Comparison of ENCODE assay signal across 24 cellular contexts in the genomic region with DNA sequence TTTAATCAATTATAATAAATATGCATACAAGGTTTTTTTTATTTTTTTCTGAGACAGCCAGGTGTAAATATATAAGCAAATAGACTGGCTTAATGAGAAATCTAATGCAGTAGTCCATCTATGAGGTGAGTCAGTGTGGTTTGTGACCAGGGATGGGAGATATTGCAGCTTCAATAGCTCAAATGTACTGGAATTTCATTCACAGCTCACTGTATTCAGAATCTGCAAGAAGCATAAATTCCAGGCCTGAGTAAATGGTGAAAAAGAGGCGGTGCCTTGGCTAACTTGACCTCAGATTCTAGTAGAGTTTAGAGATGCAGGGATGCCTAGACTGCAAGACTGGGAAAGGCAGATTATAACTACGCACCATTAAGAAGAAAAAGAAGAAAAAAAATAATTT.
"Had no signal": no experiment of that assay in that cellular context is flagged by ENCODE, and none has a peak within 500 bp of the region (broad histone marks: within the 10 kb centered on the region; RNA-seq: fewer than 3 reads in every experiment).

No MANE protein-coding gene starts in this region.

- DNase-seq: activated CD4-positive, alpha-beta memory T cell treated with anti-CD3 and anti-CD28 coated beads, Interleukin-2, amount 10 ng/mL, durations not matched to agents 7 days and 5 days; activated CD4-positive, alpha-beta T cell treated with anti-CD3 and anti-CD28 coated beads for 48 hours; activated CD4-positive, CD25-positive, alpha-beta regulatory T cell; activated CD8-positive, alpha-beta memory T cell treated with anti-CD3 and anti-CD28 coated beads, Interleukin-2, amount 10 ng/mL, durations not matched to agents 7 days and 5 days; activated naive CD4-positive, alpha-beta T cell; activated naive CD8-positive, alpha-beta T cell treated with anti-CD3 and anti-CD28 coated beads for 36 hours; amygdala; central memory CD4-positive, alpha-beta T cell; erythroblast; foreskin melanocyte; hypothalamus; kidney; left ventricle myocardium inferior; mammary epithelial cell; midbrain; nephron progenitor cell; nucleus accumbens; stimulated activated CD4-positive, alpha-beta T cell treated with anti-CD3 and anti-CD28 coated beads, Interleukin-4, amount 100 ng/mL, for 1 hour; stomach; upper lobe of left lung had no signal

- ATAC-seq: activated CD8-positive, alpha-beta memory T cell treated with anti-CD3 and anti-CD28 coated beads, Interleukin-2, amount 10 ng/mL, durations not matched to agents 7 days and 5 days; activated T-helper 17 cell treated with anti-CD3 and anti-CD28 coated beads, Interleukin-2, amount 50 U/mL, for 72 hours; sciatic nerve had no signal

- H3K36me3 ChIP-seq: left ventricle myocardium inferior, stomach, upper lobe of left lung had no signal

- H3K27ac ChIP-seq: coronary artery, left ventricle myocardium inferior, stomach, upper lobe of left lung had no signal

- H3K4me3 ChIP-seq: coronary artery, left ventricle myocardium inferior, smooth muscle cell, stomach, upper lobe of left lung had no signal

- H3K27me3 ChIP-seq: stomach, upper lobe of left lung had no signal

- H3K9me3 ChIP-seq: left ventricle myocardium inferior, stomach, upper lobe of left lung had no signal

- H3K4me1 ChIP-seq: left ventricle myocardium inferior, stomach, upper lobe of left lung had no signal

- H3K4me2 ChIP-seq: smooth muscle cell had no signal
